Comparison of ENCODE assay signal across 27 cellular contexts in genomic region chr3:66538390-66538789, GRCh38.
"Had no signal": no experiment of that assay in that cellular context is flagged by ENCODE, and none has a peak within 500 bp of the region (broad histone marks: within the 10 kb centered on the region; RNA-seq: fewer than 3 reads in every experiment).

No MANE protein-coding gene starts in this region.

- H3K4me2 ChIP-seq: smooth muscle cell had no signal

- H3K36me3 ChIP-seq: ascending aorta, brain microvascular endothelial cell, ovary, right atrium auricular region, tibial artery, WERI-Rb-1 had no signal

- ATAC-seq: esophagus mucosa; natural killer cell; stimulated activated naive CD8-positive, alpha-beta T cell treated with anti-CD3 and anti-CD28 coated beads, Interleukin-15, Interleukin-2, amounts not matched to agents 100 U/mL and 50 U/mL, for 24 hours had no signal

- H3K27me3 Mint-ChIP-seq: activated CD4-positive, alpha-beta memory T cell treated with anti-CD3 and anti-CD28 coated beads for 36 hours; activated T-cell treated with anti-CD3 and anti-CD28 coated beads, Interleukin-2, amount 50 U/mL, for 24 hours had no signal

- H3K27ac ChIP-seq: ascending aorta, brain microvascular endothelial cell, ovary, psoas muscle, right atrium auricular region, tibial artery, WERI-Rb-1 had no signal

- H3K27ac Mint-ChIP-seq: activated CD4-positive, alpha-beta memory T cell treated with anti-CD3 and anti-CD28 coated beads for 36 hours; activated CD4-positive, alpha-beta T cell treated with anti-CD3 and anti-CD28 coated beads, Interleukin-2, amount 10 ng/mL, durations not matched to agents 24 days and 14 days; activated naive CD4-positive, alpha-beta T cell treated with anti-CD3 and anti-CD28 coated beads, Interleukin-2, amount 10 ng/mL, durations not matched to agents 7 days and 5 days; activated naive CD8-positive, alpha-beta T cell treated with anti-CD3 and anti-CD28 coated beads, Interleukin-2, amount 10 ng/mL, durations not matched to agents 7 days and 5 days; activated T-cell treated with anti-CD3 and anti-CD28 coated beads, Interleukin-2, amount 50 U/mL, for 24 hours; memory B cell; natural killer cell; T-helper 1 cell treated with Interleukin-12 subunit alpha and Interleukin-12 subunit beta and Interleukin-4 antibody, amounts not matched to agents 30 μg/mL and 1 μg/mL, for 36 hours had no signal

- DNase-seq: activated CD4-positive, alpha-beta memory T cell treated with anti-CD3 and anti-CD28 coated beads for 36 hours; activated CD4-positive, alpha-beta T cell treated with anti-CD3 and anti-CD28 coated beads, Interleukin-2, amount 10 ng/mL, durations not matched to agents 24 days and 14 days; activated CD4-positive, CD25-positive, alpha-beta regulatory T cell treated with anti-CD3 and anti-CD28 coated beads, Interleukin-2, amount 50 U/mL, for 72 hours; activated CD8-positive, alpha-beta memory T cell treated with anti-CD3 and anti-CD28 coated beads, Interleukin-2, amount 50 U/mL, for 4 hours; activated gamma-delta T cell; activated naive CD4-positive, alpha-beta T cell treated with anti-CD3 and anti-CD28 coated beads, Interleukin-2, amount 10 ng/mL, durations not matched to agents 7 days and 5 days; activated naive CD8-positive, alpha-beta T cell treated with anti-CD3 and anti-CD28 coated beads, Interleukin-2, amount 10 ng/mL, durations not matched to agents 7 days and 5 days; activated T-cell treated with anti-CD3 and anti-CD28 coated beads, Interleukin-2, amount 50 U/mL, for 24 hours; brain microvascular endothelial cell; cortex of kidney; foreskin fibroblast; hippocampal formation; kidney; natural killer cell; ovary; psoas muscle; stimulated activated CD4-positive, alpha-beta T cell treated with anti-CD3 and anti-CD28 coated beads, Interleukin-15, amount 100 ng/mL, for 24 hours; stimulated activated naive CD8-positive, alpha-beta T cell treated with anti-CD3 and anti-CD28 coated beads, Interleukin-15, Interleukin-2, amounts not matched to agents 100 U/mL and 50 U/mL, for 24 hours; T1000; tibial artery; WERI-Rb-1 had no signal

- H3K9me3 Mint-ChIP-seq: activated naive CD4-positive, alpha-beta T cell treated with anti-CD3 and anti-CD28 coated beads, Interleukin-2, amount 10 ng/mL, durations not matched to agents 7 days and 5 days; activated naive CD8-positive, alpha-beta T cell treated with anti-CD3 and anti-CD28 coated beads, Interleukin-2, amount 10 ng/mL, durations not matched to agents 7 days and 5 days; activated T-cell treated with anti-CD3 and anti-CD28 coated beads, Interleukin-2, amount 50 U/mL, for 24 hours; memory B cell; natural killer cell had no signal

- H3K4me3 Mint-ChIP-seq: activated CD4-positive, alpha-beta memory T cell treated with anti-CD3 and anti-CD28 coated beads for 36 hours; activated CD4-positive, alpha-beta T cell treated with anti-CD3 and anti-CD28 coated beads, Interleukin-2, amount 10 ng/mL, durations not matched to agents 24 days and 14 days; activated naive CD4-positive, alpha-beta T cell treated with anti-CD3 and anti-CD28 coated beads, Interleukin-2, amount 10 ng/mL, durations not matched to agents 7 days and 5 days; activated naive CD8-positive, alpha-beta T cell treated with anti-CD3 and anti-CD28 coated beads, Interleukin-2, amount 10 ng/mL, durations not matched to agents 7 days and 5 days; activated T-cell treated with anti-CD3 and anti-CD28 coated beads, Interleukin-2, amount 50 U/mL, for 24 hours; memory B cell; natural killer cell; T-helper 1 cell treated with Interleukin-12 subunit alpha and Interleukin-12 subunit beta and Interleukin-4 antibody, amounts not matched to agents 30 μg/mL and 1 μg/mL, for 36 hours had no signal

- H3K27me3 ChIP-seq: ascending aorta, brain microvascular endothelial cell, ovary, right atrium auricular region, tibial artery had no signal

- H3K4me1 Mint-ChIP-seq: activated CD4-positive, alpha-beta T cell treated with anti-CD3 and anti-CD28 coated beads, Interleukin-2, amount 10 ng/mL, durations not matched to agents 24 days and 14 days; activated naive CD4-positive, alpha-beta T cell treated with anti-CD3 and anti-CD28 coated beads, Interleukin-2, amount 10 ng/mL, durations not matched to agents 7 days and 5 days; activated naive CD8-positive, alpha-beta T cell treated with anti-CD3 and anti-CD28 coated beads, Interleukin-2, amount 10 ng/mL, durations not matched to agents 7 days and 5 days; memory B cell; natural killer cell had no signal

- H3K4me3 ChIP-seq: ascending aorta, ovary, psoas muscle, right atrium auricular region, smooth muscle cell, tibial artery had no signal

- H3K9me3 ChIP-seq: ascending aorta, ovary, psoas muscle, right atrium auricular region, tibial artery had no signal

- H3K4me1 ChIP-seq: ascending aorta, right atrium auricular region, tibial artery had no signal

- H3K36me3 Mint-ChIP-seq: activated naive CD4-positive, alpha-beta T cell treated with anti-CD3 and anti-CD28 coated beads, Interleukin-2, amount 10 ng/mL, durations not matched to agents 7 days and 5 days; activated naive CD8-positive, alpha-beta T cell treated with anti-CD3 and anti-CD28 coated beads, Interleukin-2, amount 10 ng/mL, durations not matched to agents 7 days and 5 days; memory B cell; natural killer cell had no signal
